ENCODE assay signal across 20 cellular contexts in the genomic region with DNA sequence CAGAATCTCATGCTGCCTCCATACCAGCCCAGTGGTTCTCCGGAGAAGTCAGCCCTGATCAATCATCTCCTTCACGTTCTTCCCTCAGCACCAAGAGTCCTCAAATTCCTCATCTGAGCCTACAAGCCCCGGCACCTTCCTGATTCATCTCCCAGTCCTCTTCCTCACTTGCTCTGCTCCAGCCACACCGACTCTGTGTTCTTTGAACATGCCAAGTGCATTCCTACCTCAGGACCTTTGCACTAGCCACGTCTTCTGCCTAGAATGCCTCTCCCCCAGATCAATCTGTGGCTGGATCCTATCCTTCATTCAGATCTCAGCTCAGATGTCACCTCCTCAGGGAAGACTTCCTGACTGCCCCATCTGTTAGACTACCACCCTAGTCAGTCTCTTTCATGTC.
"Had no signal": no experiment of that assay in that cellular context is flagged by ENCODE, and none has a peak within 500 bp of the region (broad histone marks: within the 10 kb centered on the region; RNA-seq: fewer than 3 reads in every experiment).

No MANE protein-coding gene starts in this region.

- H3K27me3 ChIP-seq: ovary, spleen, stomach, transverse colon had no signal

- H3K36me3 ChIP-seq: ovary, transverse colon had no signal

- FAIRE-seq: frontal cortex had no signal

- DNase-seq: central memory CD4-positive, alpha-beta T cell; effector CD8-positive, alpha-beta T cell; glutamatergic neuron; immature natural killer cell; left colon; mesendoderm; naive thymus-derived CD4-positive, alpha-beta T cell; ovary; spleen; stimulated activated CD4-positive, alpha-beta T cell treated with anti-CD3 and anti-CD28 coated beads, Interleukin-2, amount 100 ng/mL, for 24 hours; stimulated activated CD4-positive, alpha-beta T cell treated with anti-CD3 and anti-CD28 coated beads, Interleukin-4, amount 100 ng/mL, for 4 hours; stimulated activated naive CD4-positive, alpha-beta T cell; stomach; substantia nigra; transverse colon had no signal

- H3K9me3 Mint-ChIP-seq: immature natural killer cell; naive thymus-derived CD4-positive, alpha-beta T cell had no signal

- H3K4me3 ChIP-seq: coronary artery, ovary, spleen, stomach, thoracic aorta, transverse colon had no signal

- H3K9me3 ChIP-seq: ovary, spleen, stomach, thoracic aorta, transverse colon had no signal

- ATAC-seq: esophagus mucosa; left colon; naive thymus-derived CD4-positive, alpha-beta T cell; sciatic nerve had no signal

- H3K4me3 Mint-ChIP-seq: immature natural killer cell; naive thymus-derived CD4-positive, alpha-beta T cell had no signal

- H3K27ac ChIP-seq: coronary artery, ovary, spleen, stomach, transverse colon had no signal
